7 cellular contexts compared by ENCODE assay signal in the genomic region with DNA sequence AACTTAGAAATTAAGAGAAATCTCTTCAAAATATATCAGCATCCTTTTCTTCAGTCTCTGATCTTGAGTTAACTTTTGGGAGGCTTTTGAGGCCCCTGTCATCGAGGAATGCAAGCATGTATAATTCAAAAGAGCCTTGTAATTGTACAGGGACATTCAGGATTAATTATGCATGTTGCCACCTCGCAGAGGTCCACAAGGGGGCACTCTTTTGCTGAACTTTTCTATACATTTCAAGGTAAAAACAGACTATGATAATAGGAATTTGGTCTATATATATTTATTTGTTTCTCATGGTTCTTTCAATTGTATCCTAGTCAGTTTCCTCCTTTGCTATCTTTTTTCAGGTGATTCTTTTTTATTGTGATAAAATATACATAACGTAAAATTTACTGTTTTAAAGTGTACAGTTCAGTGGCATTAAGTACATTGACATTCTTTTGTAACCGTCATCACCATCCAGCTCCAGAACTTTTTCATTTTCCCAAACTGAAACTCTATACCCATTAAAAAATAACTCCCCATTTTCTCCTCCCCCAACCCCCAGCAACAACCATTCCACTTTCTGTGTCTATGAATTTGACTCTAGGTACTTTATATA. TPM values are rescaled to one million over a fixed set of nuclear protein-coding genes. Genes with fewer than 3 reads are reported as not detected.
DNase-seq lines count a peak whose midpoint lies in the region; ATAC-seq, FAIRE-seq and TF ChIP-seq lines count a peak whose summit lies in the region.

No MANE protein-coding gene starts in this region.

- H3K4me2 ChIP-seq in IMR-90 (ENCODE audit: low read depth, low read length), result no peak overlapping the region

- H3K27me3 ChIP-seq in IMR-90 (ENCODE audit: control insufficient read depth, insufficient read depth, low read length) (no peaks in the 10 kb centered on the region), SJSA1 (replicated peaks) (no peaks in the 10 kb centered on the region), body of pancreas (no peaks in the 10 kb centered on the region)

- H4K91ac ChIP-seq in IMR-90 (ENCODE audit: insufficient read depth, low read depth, low read length), result no peak overlapping the region

- POLR2A ChIA-PET in IMR-90 (lab: Charles Lee; ENCODE audit: unreplicated experiment), result no interaction called here

- no peak overlapping the region for H3K18ac ChIP-seq in IMR-90 (ENCODE audit: low read depth, low read length)

- no peak for TF ChIP-seq POLR2A in IMR-90 (IDR thresholded peaks at IDR 0.05; ENCODE audit: low read depth, low read length)
- TF ChIP-seq POLR2A in body of pancreas (IDR thresholded peaks at IDR 0.05), result no peak

- no peak overlapping the region for H3K9ac ChIP-seq in IMR-90 (ENCODE audit: low read depth, low read length)
- H3K9ac ChIP-seq in kidney (ENCODE audit: low read length in 2 of 2), result no peak overlapping the region

- H3K23ac ChIP-seq in IMR-90 (ENCODE audit: low read depth, low read length), result no peak overlapping the region

- no peak; the same call in 1 of the 2 replicates for ATAC-seq in IMR-90 (ENCODE audit: low read depth)
- ATAC-seq in body of pancreas, result peak; percentile 63
- no peak for ATAC-seq in GM21390 (IDR thresholded peaks at IDR 0.05; ENCODE audit: unreplicated experiment)

- in situ Hi-C loops in IMR-90 (cut with MboI; ENCODE audit: low sequenced_read_pairs), result loop anchor here (5.0 kb wide), 1 partner anchor 159 kb away; no protein-coding TSS in a partner anchor

- no peak overlapping the region for H2BK15ac ChIP-seq in IMR-90 (ENCODE audit: low read depth, low read length)

- H2BK20ac ChIP-seq in IMR-90 (ENCODE audit: low read depth, low read length), result no peak overlapping the region

- TF ChIP-seq CTCF in GM12865 (IDR thresholded peaks at IDR 0.05; ENCODE audit: insufficient read depth, low read depth, low read length, missing control alignments) (peak; percentile 61), IMR-90 (conservative IDR thresholded peaks at IDR 0.05; ENCODE audit: low read depth, low read length) (peak; percentile 76), body of pancreas (IDR thresholded peaks at IDR 0.05) (peak; percentile 47 to 96 (median 73)), kidney (IDR thresholded peaks at IDR 0.05; ENCODE audit: borderline replicate concordance, extremely low read depth, insufficient read depth) (peak; percentile 80)

- H2AFZ ChIP-seq in IMR-90 (replicated peaks; ENCODE audit: low read length, poor library complexity), result no peak overlapping the region

- no peaks in the 10 kb centered on the region for H3K36me3 ChIP-seq in IMR-90 (ENCODE audit: control insufficient read depth, insufficient read depth, low read length)
- H3K36me3 ChIP-seq in SJSA1, result no peaks in the 10 kb centered on the region
- no peaks in the 10 kb centered on the region for H3K36me3 ChIP-seq in body of pancreas (replicated peaks in 1 of 2; ENCODE audit: insufficient read depth in 1 of 2, low read depth in 2 of 2)
- no peaks in the 10 kb centered on the region for H3K36me3 ChIP-seq in kidney (ENCODE audit: control insufficient read depth in 1 of 2, insufficient read depth in 2 of 2, low read length in 2 of 2)

- no peaks in the 10 kb centered on the region for H4K20me1 ChIP-seq in IMR-90 (ENCODE audit: insufficient read depth, low read length)

- WGBS in IMR-90 (ENCODE audit: extremely low coverage in 2 of 2, insufficient read length in 1 of 2), 2 experiments, result no CpG with 5 or more reads among the region's 4 CpGs
- WGBS in body of pancreas, 2 donors, result 30 to 35% methylated on average over 4 of the region's 4 CpGs

- intact Hi-C loops in IMR-90 (cut with micrococcal nuclease), result loop anchor here (1.0 to 5.0 kb wide), 2 partner anchors 160 to 386 kb away; no protein-coding TSS in a partner anchor
- intact Hi-C loops in body of pancreas (cut with DNase I), result loop anchor here (10.0 kb wide), 1 partner anchor 162 kb away; no protein-coding TSS in a partner anchor
- intact Hi-C loops in kidney (cut with DNase I), result loop anchor here (10.0 kb wide), 1 partner anchor 72 kb away; a partner anchor contains a TSS

- DNase-seq in GM12865 (ENCODE audit: low read depth) (peak; percentile 70), IMR-90 (peak; percentile 32), SJSA1 (ENCODE audit: low read depth in 1 of 2, low spot score in 2 of 2) (peak; percentile 95 to 96), body of pancreas (peak; percentile 41 to 67 (median 64)), kidney (no peak)
- peak; percentile 57 for DNase-seq in stimulated activated CD4-positive, alpha-beta T cell treated with anti-CD3 and anti-CD28 coated beads, Interleukin-4, amount 100 ng/mL, for 24 hours

- H3K14ac ChIP-seq in IMR-90 (replicated peaks; ENCODE audit: low read depth, low read length), result no peak overlapping the region

- no peak overlapping the region for H3K4me3 ChIP-seq in GM12865 (ENCODE audit: low read depth, low read length)
- no peak overlapping the region for H3K4me3 ChIP-seq in IMR-90 (ENCODE audit: insufficient read depth, low read depth, low read length)
- no peak overlapping the region for H3K4me3 ChIP-seq in SJSA1
- no peak overlapping the region for H3K4me3 ChIP-seq in body of pancreas
- no peak overlapping the region for H3K4me3 ChIP-seq in kidney (ENCODE audit: low read length in 2 of 2)

- FAIRE-seq in kidney (lab: Jason Lieb, UNC), result peak; percentile 80

- no peak overlapping the region for H4K5ac ChIP-seq in IMR-90 (ENCODE audit: low read depth, low read length)

- TF ChIP-seq RAD21 in IMR-90 (IDR thresholded peaks at IDR 0.05; ENCODE audit: low read length), result peak; percentile 60

- no TSS peak for BruUV-seq in IMR-90 (replicated peaks; lab: Mats Ljungman, UMichigan)

- H3K27ac ChIP-seq in IMR-90 (ENCODE audit: insufficient read depth, low read length) (no peak overlapping the region), SJSA1 (no peak overlapping the region), body of pancreas (no peak overlapping the region), kidney (ENCODE audit: low read depth in 2 of 2, low read length in 2 of 2) (no peak overlapping the region)

- H3K4ac ChIP-seq in IMR-90 (ENCODE audit: low read depth, low read length), result no peak overlapping the region

- H3K4me1 ChIP-seq in IMR-90 (ENCODE audit: control insufficient read depth, insufficient read depth, low read length) (no peaks in the 10 kb centered on the region), SJSA1 (replicated peaks) (peaks cover 9% of the 10 kb centered on the region), body of pancreas (no peaks in the 10 kb centered on the region), kidney (ENCODE audit: control insufficient read depth in 1 of 2, insufficient read depth in 1 of 2, low read depth in 1 of 2, low read length in 2 of 2) (no peaks in the 10 kb centered on the region)

- no peak overlapping the region for H2AK5ac ChIP-seq in IMR-90 (ENCODE audit: low read depth, low read length)

- no peaks in the 10 kb centered on the region for H3K79me1 ChIP-seq in IMR-90 (ENCODE audit: low read depth in 1 of 2, low read length in 2 of 2)

- H3K56ac ChIP-seq in IMR-90 (ENCODE audit: extremely low read depth, insufficient read depth, low read length), result no peak overlapping the region

- H3K9me1 ChIP-seq in IMR-90 (ENCODE audit: insufficient read depth, low read length), result no peaks in the 10 kb centered on the region

- no peak overlapping the region for H2BK5ac ChIP-seq in IMR-90 (ENCODE audit: low read depth, low read length, poor library complexity, severe bottlenecking)

- H2AK9ac ChIP-seq in IMR-90 (replicated peaks; ENCODE audit: low read depth, low read length, poor library complexity), result no peak overlapping the region

- H3K9me3 ChIP-seq in IMR-90 (ENCODE audit: control insufficient read depth, insufficient read depth, low read length) (no peaks in the 10 kb centered on the region), SJSA1 (replicated peaks) (no peaks in the 10 kb centered on the region), body of pancreas (no peaks in the 10 kb centered on the region), kidney (ENCODE audit: control insufficient read depth in 1 of 2, low read length in 2 of 2) (no peaks in the 10 kb centered on the region)

- dilution Hi-C loops in IMR-90 (cut with HindIII; ENCODE audit: low sequenced_read_pairs, unreplicated experiment), result no loop called here

- CTCF ChIA-PET in IMR-90 (lab: Yijun Ruan, JAX), result no interaction called here

- H2BK120ac ChIP-seq in IMR-90 (ENCODE audit: low read depth, low read length), result no peak overlapping the region

- no peak overlapping the region for H4K8ac ChIP-seq in IMR-90 (ENCODE audit: low read depth in 2 of 2, low read length in 2 of 2)

TF ChIP-seq in IMR-90, 13 proteins besides CTCF, POLR2A, EP300 and RAD21:
- TF ChIP-seq, protein P1, sequence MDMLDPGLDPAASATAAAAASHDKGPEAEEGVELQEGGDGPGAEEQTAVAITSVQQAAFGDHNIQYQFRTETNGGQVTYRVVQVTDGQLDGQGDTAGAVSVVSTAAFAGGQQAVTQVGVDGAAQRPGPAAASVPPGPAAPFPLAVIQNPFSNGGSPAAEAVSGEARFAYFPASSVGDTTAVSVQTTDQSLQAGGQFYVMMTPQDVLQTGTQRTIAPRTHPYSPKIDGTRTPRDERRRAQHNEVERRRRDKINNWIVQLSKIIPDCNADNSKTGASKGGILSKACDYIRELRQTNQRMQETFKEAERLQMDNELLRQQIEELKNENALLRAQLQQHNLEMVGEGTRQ (IDR thresholded peaks at IDR 0.05; ENCODE audit: low read depth, low read length), result no peak
- TF ChIP-seq SMC3 (IDR thresholded peaks at IDR 0.05; ENCODE audit: low read depth, low read length), result peak; percentile 73

RNA-seq across cellular contexts. Expression of a gene that starts 47.0 kb away (rescaled TPM):
- total RNA-seq in IMR-90 (2012; rRNA removed) (3.9 and 5.8 TPM in 2 replicates), body of pancreas (10 to 100 TPM; 21.0 to 41.9 TPM), kidney (18.6 TPM)
- polyA plus RNA-seq in IMR-90 (2012; rRNA removed) (0.95 and 1.5 TPM in 2 replicates), kidney (ENCODE audit: insufficient read depth, low read depth, low replicate concordance) (3.9 TPM)
- 0.64 and 1.0 TPM in 2 replicates for polyA plus RNA-seq in IMR-90 (2012; cell fraction: cytosol; rRNA removed)
- 3.0 and 3.3 TPM in 2 replicates for polyA plus RNA-seq in IMR-90 (2012; cell fraction: nucleus; rRNA removed; ENCODE audit: low replicate concordance)
- total RNA-seq in SJSA1 (2014; rRNA removed; shearing (Covaris generic)), result 1.6 and 2.9 TPM in 2 replicates
